In genomic region chrX:131277543-131278115, GRCh38 we compare ENCODE assay signal across 20 cellular contexts. TPM values are rescaled to one million over a fixed set of nuclear protein-coding genes. Genes with fewer than 3 reads are reported as not detected.
DNase-seq lines count a peak whose midpoint lies in the region; ATAC-seq and TF ChIP-seq lines count a peak whose summit lies in the region.
"Had no signal": no experiment of that assay in that cellular context is flagged by ENCODE, and none has a peak within 500 bp of the region (broad histone marks: within the 10 kb centered on the region; RNA-seq: fewer than 3 reads in every experiment).

No MANE protein-coding gene starts in this region.

- intact Hi-C loops in heart right ventricle (cut with DNase I) = no loop called here

- TF ChIP-seq CTCF in heart right ventricle (IDR thresholded peaks at IDR 0.05) = no peak
- no peak for TF ChIP-seq CTCF in right atrium auricular region (IDR thresholded peaks at IDR 0.05)

- H3K4me1 ChIP-seq in heart right ventricle = no peaks in the 10 kb centered on the region
- H3K4me1 ChIP-seq in right atrium auricular region = no peaks in the 10 kb centered on the region
- peaks cover 25% of the 10 kb centered on the region for H3K4me1 ChIP-seq in iPS-15b (ENCODE audit: control insufficient read depth, insufficient read depth, low read length)
- H3K4me1 ChIP-seq: BLaER1, SJCRH30 had no signal

- peak in 5 of 8 donors; percentile 20 to 70 (median 55) for ATAC-seq in heart right ventricle
- ATAC-seq: CD8-positive, alpha-beta T cell; HepG2; PC-3 had no signal

- no peaks in the 10 kb centered on the region for H3K36me3 ChIP-seq in heart right ventricle
- no peaks in the 10 kb centered on the region for H3K36me3 ChIP-seq in right atrium auricular region
- H3K36me3 ChIP-seq in iPS-15b (ENCODE audit: control insufficient read depth, insufficient read depth, low read length) = peaks cover 3% of the 10 kb centered on the region
- H3K36me3 ChIP-seq: BLaER1, SJCRH30 had no signal

- DNase-seq in heart right ventricle = peak in 1 of 2 donors; percentile 16
- no peak for DNase-seq in right atrium auricular region (ENCODE audit: low spot score)
- DNase-seq in NCI-H2227 (lab: John Stamatoyannopoulos, UW; ENCODE audit: unreplicated experiment) = peak; percentile 30
- no peak for DNase-seq in NCI-H2171 treated with DMSO at 0.1 percent for 48 hours (lab: John Stamatoyannopoulos, UW)
- DNase-seq in cerebellum (ENCODE audit: low spot score) = no peak
- no peak for DNase-seq in CD1c-positive myeloid dendritic cell (ENCODE audit: extremely low spot score)
- DNase-seq: Calu3; CD8-positive, alpha-beta T cell; EL; GOT3; KBM-7; NCI-H187 treated with DMSO at 0.1 percent for 48 hours; NCI-H2171; PC-3; RPMI8226; SJCRH30 had no signal

- H3K9me3 ChIP-seq in heart right ventricle (no peaks in the 10 kb centered on the region), right atrium auricular region (no peaks in the 10 kb centered on the region), iPS-15b (ENCODE audit: control insufficient read depth, insufficient read depth, low read length) (no peaks in the 10 kb centered on the region)
- H3K9me3 ChIP-seq: BLaER1, SJCRH30 had no signal

- peak overlapping the region in 1 of 10 donors; percentile 15 for H3K4me3 ChIP-seq in heart right ventricle
- no peak overlapping the region for H3K4me3 ChIP-seq in right atrium auricular region
- H3K4me3 ChIP-seq in iPS-15b (ENCODE audit: low read depth, low read length) = no peak overlapping the region
- H3K4me3 ChIP-seq: BLaER1, SJCRH30 had no signal

- WGBS in heart right ventricle, 2 donors = 35 to 38% methylated on average over 9 to 11 of the region's 11 CpGs

- H3K27me3 ChIP-seq in heart right ventricle (peaks cover 0 to 38% (median 0%) of the 10 kb centered on the region in 7 donors), right atrium auricular region (no peaks in the 10 kb centered on the region), iPS-15b (ENCODE audit: control insufficient read depth, insufficient read depth, low read length) (no peaks in the 10 kb centered on the region)
- H3K27me3 ChIP-seq: SJCRH30 had no signal

- H3K27ac ChIP-seq in heart right ventricle = no peak overlapping the region
- no peak overlapping the region for H3K27ac ChIP-seq in right atrium auricular region
- H3K27ac ChIP-seq: BLaER1, SJCRH30 had no signal

- peak overlapping the region; percentile 42 for H3K9ac ChIP-seq in iPS-15b (ENCODE audit: low read depth, low read length)
- H3K9ac ChIP-seq: BLaER1 had no signal

RNA-seq across cellular contexts. Expression of gene IGSF1, which starts 11.5 kb away (rescaled TPM):
- total RNA-seq in heart right ventricle = 10 to 100 TPM in 1 of 10 donors, 1 to 10 TPM in 9; 2.0 to 21.4 (median 5.4) TPM
- under 1 TPM; 0.19 to 0.51 TPM for polyA plus RNA-seq in heart right ventricle
- 1 to 10 TPM; 3.3 to 9.5 TPM for total RNA-seq in right atrium auricular region
- total RNA-seq in cerebellum = 1.7 TPM
- total RNA-seq: A673; Calu3; CD8-positive, alpha-beta T cell; PC-3; SJCRH30 had no signal
